In genomic region chr21:29025328-29025713, GRCh38 we compare ENCODE assay signal across 8 cellular contexts. TPM values are rescaled to one million over a fixed set of nuclear protein-coding genes. Genes with fewer than 3 reads are reported as not detected.
DNase-seq lines count a peak whose midpoint lies in the region; ATAC-seq, FAIRE-seq and TF ChIP-seq lines count a peak whose summit lies in the region.

No MANE protein-coding gene starts in this region.

- TF ChIP-seq CTCF in GM12864 (IDR thresholded peaks at IDR 0.05; ENCODE audit: low read depth, low read length, missing control alignments) (no peak), Peyer's patch (IDR thresholded peaks at IDR 0.05) (no peak), endothelial cell (IDR thresholded peaks at IDR 0.05; ENCODE audit: unreplicated experiment) (no peak), neural progenitor cell (IDR thresholded peaks at IDR 0.05) (no peak)

- H3K4me3 Mint-ChIP-seq in endothelial cell (ENCODE audit: unreplicated experiment) (peak overlapping the region; percentile 98), neural progenitor cell (peak overlapping the region; percentile 99)

- H3K9me3 ChIP-seq in Peyer's patch (no peaks in the 10 kb centered on the region), neural progenitor cell (ENCODE audit: low read depth) (no peaks in the 10 kb centered on the region)

- H3K4me2 ChIP-seq in neural progenitor cell, result peak overlapping the region; percentile 85

- H2AFZ ChIP-seq in neural progenitor cell (replicated peaks), result no peak overlapping the region

- peak overlapping the region; percentile 96 for H3K9ac ChIP-seq in neural progenitor cell

- peaks cover 8% of the 10 kb centered on the region for H3K27me3 Mint-ChIP-seq in endothelial cell (ENCODE audit: unreplicated experiment)
- peaks cover 4% of the 10 kb centered on the region for H3K27me3 Mint-ChIP-seq in neural progenitor cell (ENCODE audit: insufficient read depth, low read depth)

- H3K9me3 Mint-ChIP-seq in endothelial cell (ENCODE audit: unreplicated experiment), result no peaks in the 10 kb centered on the region
- H3K9me3 Mint-ChIP-seq in neural progenitor cell, result no peaks in the 10 kb centered on the region

- peak overlapping the region; percentile 91 to 100 (median 98) for H3K27ac ChIP-seq in Peyer's patch
- no peak overlapping the region for H3K27ac ChIP-seq in neural progenitor cell

- DNase-seq in GM12864 (ENCODE audit: low read depth) (no peak), Peyer's patch (no peak), endothelial cell (ENCODE audit: low spot score) (no peak), neural progenitor cell (ENCODE audit: low spot score) (peak; percentile 4), Kasumi-1 (lab: John Stamatoyannopoulos, UW) (no peak), H54 (ENCODE audit: insufficient read length, low spot score) (no peak)

- FAIRE-seq in H54 (lab: Jason Lieb, UNC), result no peak

- H3K36me3 ChIP-seq in Peyer's patch (peaks cover 0 to 20% (median 0%) of the 10 kb centered on the region in 3 donors), neural progenitor cell (peaks cover 1% of the 10 kb centered on the region)

- no peaks in the 10 kb centered on the region for H3F3A ChIP-seq in neural progenitor cell (ENCODE audit: low read depth)

- no peaks in the 10 kb centered on the region for H4K20me1 ChIP-seq in neural progenitor cell (ENCODE audit: low read depth)

- peaks cover 0 to 11% (median 0%) of the 10 kb centered on the region in 4 donors for H3K4me1 ChIP-seq in Peyer's patch
- H3K4me1 ChIP-seq in neural progenitor cell, result peaks cover 6% of the 10 kb centered on the region

- H3K4me1 Mint-ChIP-seq in endothelial cell (ENCODE audit: unreplicated experiment), result peaks cover 16% of the 10 kb centered on the region
- peaks cover 19% of the 10 kb centered on the region for H3K4me1 Mint-ChIP-seq in neural progenitor cell

- TF ChIP-seq POLR2A in Peyer's patch (IDR thresholded peaks at IDR 0.05) (no peak), H54 (IDR thresholded peaks at IDR 0.05; ENCODE audit: low read depth, low read length) (no peak)

- peak overlapping the region; percentile 78 for H3K4me3 ChIP-seq in GM12864 (ENCODE audit: low read depth, low read length)
- H3K4me3 ChIP-seq in Peyer's patch, result peak overlapping the region; percentile 62 to 82 (median 80)
- H3K4me3 ChIP-seq in neural progenitor cell, result peak overlapping the region; percentile 89

- peak overlapping the region; percentile 100 for H3K27ac Mint-ChIP-seq in endothelial cell (ENCODE audit: unreplicated experiment)
- H3K27ac Mint-ChIP-seq in neural progenitor cell, result peak overlapping the region; percentile 88

- H3K27me3 ChIP-seq in Peyer's patch, result no peaks in the 10 kb centered on the region
- H3K27me3 ChIP-seq in neural progenitor cell, result no peaks in the 10 kb centered on the region

- H3K79me2 ChIP-seq in neural progenitor cell (ENCODE audit: low read depth), result peaks cover 49% of the 10 kb centered on the region

- ATAC-seq in GM21825 (IDR thresholded peaks at IDR 0.05; ENCODE audit: unreplicated experiment) (no peak), HG02885 (IDR thresholded peaks at IDR 0.05; ENCODE audit: poor library complexity, unreplicated experiment) (no peak)

- peaks cover 4% of the 10 kb centered on the region for H3K36me3 Mint-ChIP-seq in endothelial cell (ENCODE audit: low read depth, unreplicated experiment)
- peaks cover 1% of the 10 kb centered on the region for H3K36me3 Mint-ChIP-seq in neural progenitor cell

RNA-seq across cellular contexts. Expression of gene USP16, which starts 0.9 kb away (rescaled TPM):
- total RNA-seq in Peyer's patch (10 to 100 TPM; 28.3 to 49.5 (median 38.3) TPM), endothelial cell (ENCODE audit: unreplicated experiment) (15.4 TPM), neural progenitor cell (ENCODE audit: low replicate concordance) (24.7 and 38.5 TPM in 2 replicates)

RNA-seq across cellular contexts. Expression of gene RWDD2B, which starts 6.2 kb away (rescaled TPM):
- 10 to 100 TPM in 1 of 4 donors, 1 to 10 TPM in 3; 3.7 to 11.6 (median 8.2) TPM for total RNA-seq in Peyer's patch
- 12.4 TPM for total RNA-seq in endothelial cell (ENCODE audit: unreplicated experiment)
- 9.6 and 10.2 TPM in 2 replicates for total RNA-seq in neural progenitor cell (ENCODE audit: low replicate concordance)

RNA-seq across cellular contexts. Expression of gene LTN1, which starts 32.6 kb away (rescaled TPM):
- 10 to 100 TPM; 19.6 to 42.1 (median 27.8) TPM for total RNA-seq in Peyer's patch
- 23.6 TPM for total RNA-seq in endothelial cell (ENCODE audit: unreplicated experiment)
- total RNA-seq in neural progenitor cell (ENCODE audit: low replicate concordance), result 29.4 and 37.3 TPM in 2 replicates

RNA-seq across cellular contexts. Expression of gene CCT8, which starts 48.1 kb away (rescaled TPM):
- total RNA-seq in Peyer's patch, result 10 to 100 TPM; 53.7 to 93.3 (median 76.1) TPM
- total RNA-seq in endothelial cell (ENCODE audit: unreplicated experiment), result 186 TPM
- total RNA-seq in neural progenitor cell (ENCODE audit: low replicate concordance), result 433 and 642 TPM in 2 replicates
